Comparison of ENCODE assay signal across 1 cellular context in the genomic region with DNA sequence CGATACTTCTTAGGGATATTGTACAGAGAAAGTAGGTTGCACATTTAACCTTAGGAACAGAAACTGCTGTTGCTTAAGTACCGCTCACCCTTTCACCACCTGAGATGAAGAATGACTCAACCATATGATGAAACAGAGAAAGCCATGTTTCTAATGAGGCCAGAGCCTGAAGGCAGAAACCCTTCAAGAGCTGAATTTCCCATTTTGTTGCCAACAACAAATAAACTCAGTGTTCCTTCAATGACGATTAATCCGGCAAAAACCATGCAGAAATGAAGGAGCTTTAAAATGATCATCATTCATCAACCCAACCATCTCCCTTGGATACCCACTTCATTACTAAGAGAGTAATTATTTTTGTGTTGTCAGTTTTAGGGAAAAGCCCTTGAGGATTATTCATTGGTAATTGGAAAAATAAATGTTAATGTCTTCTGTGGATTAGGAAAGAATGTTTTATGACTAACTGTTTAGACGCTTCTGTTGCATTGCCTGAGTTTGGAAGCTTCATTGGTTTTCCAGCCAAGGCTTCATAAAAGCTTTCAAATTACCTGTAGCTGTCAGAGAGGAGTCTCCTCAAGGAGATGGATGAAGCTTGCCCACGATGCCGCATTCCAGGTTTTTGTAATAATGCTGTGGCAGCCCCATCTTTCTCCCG.
TF ChIP-seq lines count a peak whose summit lies in the region.

No MANE protein-coding gene starts in this region.

TF ChIP-seq in GM12878, 131 proteins besides CTCF, POLR2A, EP300 and RAD21 (continued from another document):
- no peak for TF ChIP-seq RELB (IDR thresholded peaks at IDR 0.05; ENCODE audit: low read depth)
- TF ChIP-seq ZNF217 (IDR thresholded peaks at IDR 0.05) = no peak
- no peak for TF ChIP-seq HDAC6 (IDR thresholded peaks at IDR 0.05; ENCODE audit: unreplicated experiment)
- no peak for TF ChIP-seq IKZF2 (IDR thresholded peaks at IDR 0.05)
- no peak for TF ChIP-seq MXI1 (IDR thresholded peaks at IDR 0.05; ENCODE audit: low read depth, low read length)
- no peak for TF ChIP-seq SKIL (IDR thresholded peaks at IDR 0.05; ENCODE audit: low read depth, poor library complexity, severe bottlenecking)
- TF ChIP-seq TCF12 (IDR thresholded peaks at IDR 0.05; ENCODE audit: low read depth, low read length) = no peak
- TF ChIP-seq, protein P1, sequence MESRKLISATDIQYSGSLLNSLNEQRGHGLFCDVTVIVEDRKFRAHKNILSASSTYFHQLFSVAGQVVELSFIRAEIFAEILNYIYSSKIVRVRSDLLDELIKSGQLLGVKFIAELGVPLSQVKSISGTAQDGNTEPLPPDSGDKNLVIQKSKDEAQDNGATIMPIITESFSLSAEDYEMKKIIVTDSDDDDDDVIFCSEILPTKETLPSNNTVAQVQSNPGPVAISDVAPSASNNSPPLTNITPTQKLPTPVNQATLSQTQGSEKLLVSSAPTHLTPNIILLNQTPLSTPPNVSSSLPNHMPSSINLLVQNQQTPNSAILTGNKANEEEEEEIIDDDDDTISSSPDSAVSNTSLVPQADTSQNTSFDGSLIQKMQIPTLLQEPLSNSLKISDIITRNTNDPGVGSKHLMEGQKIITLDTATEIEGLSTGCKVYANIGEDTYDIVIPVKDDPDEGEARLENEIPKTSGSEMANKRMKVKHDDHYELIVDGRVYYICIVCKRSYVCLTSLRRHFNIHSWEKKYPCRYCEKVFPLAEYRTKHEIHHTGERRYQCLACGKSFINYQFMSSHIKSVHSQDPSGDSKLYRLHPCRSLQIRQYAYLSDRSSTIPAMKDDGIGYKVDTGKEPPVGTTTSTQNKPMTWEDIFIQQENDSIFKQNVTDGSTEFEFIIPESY (IDR thresholded peaks at IDR 0.05) = no peak
- no peak for TF ChIP-seq SIX5 (IDR thresholded peaks at IDR 0.05; ENCODE audit: low read depth, low read length, severe bottlenecking)
- TF ChIP-seq RAD51 (IDR thresholded peaks at IDR 0.05) = no peak
- TF ChIP-seq ZBTB11 (CRISPR knock-in tag; IDR thresholded peaks at IDR 0.05) = no peak
- TF ChIP-seq BRCA1 (IDR thresholded peaks at IDR 0.05; ENCODE audit: low read depth, low read length) = no peak
- no peak for TF ChIP-seq NFXL1 (IDR thresholded peaks at IDR 0.05; ENCODE audit: borderline replicate concordance)
